21 cellular contexts compared by ENCODE assay signal in the genomic region with DNA sequence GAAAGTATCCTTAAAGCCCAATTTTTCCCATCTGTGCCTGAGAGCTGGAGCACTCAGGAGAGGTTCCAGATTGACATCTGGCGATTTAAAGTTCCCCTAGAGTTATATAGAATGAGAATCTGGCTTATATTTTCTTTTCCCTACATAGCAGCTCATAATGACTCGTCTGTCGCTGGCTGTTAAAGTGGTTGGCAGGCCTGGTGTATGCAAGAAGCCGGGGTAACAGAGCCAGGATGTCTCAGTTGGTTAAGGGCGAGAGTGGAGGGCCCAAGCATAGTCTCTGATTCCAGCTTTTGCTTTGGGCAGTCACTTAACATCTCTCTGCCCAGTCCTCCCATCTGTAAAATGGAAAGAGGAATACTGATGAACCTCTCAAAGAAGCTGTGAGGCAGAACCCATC.
A peak's percentile ranks its signal among the peaks of the same experiment; 100 is the strongest.
DNase-seq lines count a peak whose midpoint lies in the region; ATAC-seq lines count a peak whose summit lies in the region.
"Had no signal": no experiment of that assay in that cellular context is flagged by ENCODE, and none has a peak within 500 bp of the region (broad histone marks: within the 10 kb centered on the region; RNA-seq: fewer than 3 reads in every experiment).

No MANE protein-coding gene starts in this region.

- no peak for ATAC-seq in Right ventricle myocardium inferior
- ATAC-seq: GM12878 had no signal

- intact Hi-C loops in posterior cingulate gyrus (cut with DNase I) (no loop called here), Right ventricle myocardium inferior (cut with DNase I) (no loop called here)

- peak; percentile 8 for DNase-seq in NCI-H1694 treated with DMSO at 0.1 percent for 48 hours (lab: John Stamatoyannopoulos, UW)
- no peak for DNase-seq in NCI-H1694 (lab: John Stamatoyannopoulos, UW)
- peak; percentile 89 for DNase-seq in NCI-H446 treated with DMSO at 0.1 percent for 48 hours (lab: John Stamatoyannopoulos, UW)
- DNase-seq in posterior cingulate gyrus, result peak in 7 of 10 donors; percentile 11 to 80 (median 29)
- DNase-seq in Right ventricle myocardium inferior (ENCODE audit: missing footprints), result no peak
- DNase-seq in AG08396 (ENCODE audit: low spot score), result no peak
- no peak for DNase-seq in ecto neural progenitor cell (ENCODE audit: low spot score)
- DNase-seq: 8988T; ACHN; AML-193; CD4-positive, alpha-beta memory T cell; CD4-positive, CD25-positive, alpha-beta regulatory T cell; CD8-positive, alpha-beta memory T cell; COR-L47; DMS153; DMS53; DMS79; DND-41; EL; GDM1 had no signal

Comparison
In these comparisons a context has a peak if more than half of its experiments do, and no peak if none do; other contexts are left out.
1. DNase-seq: peak in NCI-H1694 treated with DMSO at 0.1 percent for 48 hours (single experiment), NCI-H446 treated with DMSO at 0.1 percent for 48 hours (single experiment) and posterior cingulate gyrus (7 of 10); none in NCI-H1694 (single experiment), Right ventricle myocardium inferior (single experiment), AG08396 (single experiment) and ecto neural progenitor cell (single experiment).